In genomic region chr12:74317078-74317581, GRCh38 we compare ENCODE assay signal across 8 cellular contexts.
DNase-seq lines count a peak whose midpoint lies in the region; ATAC-seq and TF ChIP-seq lines count a peak whose summit lies in the region.

No MANE protein-coding gene starts in this region.

- H3K36me3 Mint-ChIP-seq in activated naive CD4-positive, alpha-beta T cell treated with anti-CD3 and anti-CD28 coated beads, Interleukin-2, amount 10 ng/mL, durations not matched to agents 7 days and 5 days: no peaks in the 10 kb centered on the region

- no peak overlapping the region for H3K27ac Mint-ChIP-seq in activated naive CD4-positive, alpha-beta T cell treated with anti-CD3 and anti-CD28 coated beads, Interleukin-2, amount 10 ng/mL, durations not matched to agents 7 days and 5 days

- no peaks in the 10 kb centered on the region for H3K79me2 ChIP-seq in DND-41 (ENCODE audit: insufficient read depth, low read length)

- H3K4me3 Mint-ChIP-seq in activated naive CD4-positive, alpha-beta T cell treated with anti-CD3 and anti-CD28 coated beads, Interleukin-2, amount 10 ng/mL, durations not matched to agents 7 days and 5 days: no peak overlapping the region

- no peak overlapping the region for H3K4me2 ChIP-seq in DND-41 (ENCODE audit: insufficient read depth, low read length)

- no peaks in the 10 kb centered on the region for H4K20me1 ChIP-seq in DND-41 (ENCODE audit: insufficient read depth, low read length)

- H3K4me1 Mint-ChIP-seq in activated naive CD4-positive, alpha-beta T cell treated with anti-CD3 and anti-CD28 coated beads, Interleukin-2, amount 10 ng/mL, durations not matched to agents 7 days and 5 days: no peaks in the 10 kb centered on the region

- H3K27me3 ChIP-seq in DND-41 (ENCODE audit: insufficient read depth, low read length, poor library complexity) (no peaks in the 10 kb centered on the region), brain microvascular endothelial cell (replicated peaks) (no peaks in the 10 kb centered on the region)

- DNase-seq in DND-41 (no peak), NCI-H2081 (lab: John Stamatoyannopoulos, UW) (peak; percentile 69 to 83), brain microvascular endothelial cell (peak; percentile 78), midbrain (lab: John Stamatoyannopoulos, UW) (peak; percentile 57), COR-L47 (lab: John Stamatoyannopoulos, UW) (no peak), activated gamma-delta T cell (lab: John Stamatoyannopoulos, UW) (no peak)
- no peak for DNase-seq in activated naive CD4-positive, alpha-beta T cell treated with anti-CD3 and anti-CD28 coated beads, Interleukin-2, amount 10 ng/mL, durations not matched to agents 7 days and 5 days

- H3K36me3 ChIP-seq in DND-41 (ENCODE audit: insufficient read depth, low read length): no peaks in the 10 kb centered on the region
- no peaks in the 10 kb centered on the region for H3K36me3 ChIP-seq in brain microvascular endothelial cell (replicated peaks)

- H3K9me3 ChIP-seq in DND-41 (ENCODE audit: insufficient read depth, low read length, severe bottlenecking): no peaks in the 10 kb centered on the region

- no peaks in the 10 kb centered on the region for H3K4me1 ChIP-seq in DND-41 (ENCODE audit: insufficient read depth, low read length)

- no peak overlapping the region for H3K9ac ChIP-seq in DND-41 (ENCODE audit: low read depth, low read length)

- no peaks in the 10 kb centered on the region for H3K27me3 Mint-ChIP-seq in activated naive CD4-positive, alpha-beta T cell treated with anti-CD3 and anti-CD28 coated beads, Interleukin-2, amount 10 ng/mL, durations not matched to agents 7 days and 5 days

- H2AFZ ChIP-seq in DND-41 (ENCODE audit: low read depth, low read length): no peak overlapping the region

- in situ Hi-C loops in brain microvascular endothelial cell (cut with HindIII; ENCODE audit: low pct_ligation_motif_present, low sequenced_read_pairs): no loop called here

- no peaks in the 10 kb centered on the region for H3K9me3 Mint-ChIP-seq in activated naive CD4-positive, alpha-beta T cell treated with anti-CD3 and anti-CD28 coated beads, Interleukin-2, amount 10 ng/mL, durations not matched to agents 7 days and 5 days

- TF ChIP-seq CTCF in DND-41 (IDR thresholded peaks at IDR 0.05; ENCODE audit: borderline replicate concordance, extremely low read depth, low read length, poor library complexity, severe bottlenecking) (peak; percentile 34), brain microvascular endothelial cell (IDR thresholded peaks at IDR 0.05; ENCODE audit: low read depth, low read length, missing control alignments) (peak; percentile 70)

- H3K27ac ChIP-seq in DND-41 (ENCODE audit: low read length): no peak overlapping the region
- H3K27ac ChIP-seq in brain microvascular endothelial cell: no peak overlapping the region

- CTCF ChIA-PET in activated naive CD4-positive, alpha-beta T cell treated with anti-CD3 and anti-CD28 coated beads, Interleukin-2, amount 10 ng/mL, durations not matched to agents 7 days and 5 days (lab: Charles Lee): no interaction called here

- no peak overlapping the region for H3K4me3 ChIP-seq in DND-41 (ENCODE audit: low read depth in 1 of 2, low read length in 2 of 2)
- H3K4me3 ChIP-seq in brain microvascular endothelial cell (ENCODE audit: low read depth, low read length): no peak overlapping the region

- ATAC-seq in DND-41 (ENCODE audit: insufficient read depth, low read depth): peak; percentile 60; the same call in 2 of the 3 replicates
- ATAC-seq in HG02973 (IDR thresholded peaks at IDR 0.05; ENCODE audit: unreplicated experiment): no peak

Comparison
In these comparisons a context has a peak if more than half of its experiments do, and no peak if none do; other contexts are left out.
1. DNase-seq: peak in NCI-H2081 (2 of 2), brain microvascular endothelial cell (single experiment) and midbrain (single experiment); none in DND-41 (single experiment), COR-L47 (single experiment), activated naive CD4-positive, alpha-beta T cell treated with anti-CD3 and anti-CD28 coated beads, Interleukin-2, amount 10 ng/mL, durations not matched to agents 7 days and 5 days (single experiment) and activated gamma-delta T cell (single experiment).